Comparison of ENCODE assay signal across 24 cellular contexts in the genomic region with DNA sequence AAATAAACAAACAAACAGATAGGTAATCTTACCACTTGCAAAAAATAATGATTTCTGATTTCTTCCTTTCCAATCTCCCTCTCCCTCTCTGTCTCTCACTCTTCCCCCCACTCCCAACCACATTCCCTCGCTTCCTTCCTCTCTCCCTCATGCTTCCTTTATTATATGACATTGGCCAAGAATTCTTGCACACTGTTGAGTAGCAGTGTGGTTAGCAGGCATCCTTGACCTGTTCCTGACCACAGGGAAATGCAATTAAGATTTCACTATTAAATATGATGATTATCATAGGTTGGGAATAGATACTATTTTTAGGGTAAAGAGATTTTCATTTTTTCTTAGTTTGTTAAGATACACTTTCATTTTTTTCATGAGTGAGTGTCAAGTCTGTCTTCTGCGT. TPM values are rescaled to one million over a fixed set of nuclear protein-coding genes. Genes with fewer than 3 reads are reported as not detected.
"Had no signal": no experiment of that assay in that cellular context is flagged by ENCODE, and none has a peak within 500 bp of the region (broad histone marks: within the 10 kb centered on the region; RNA-seq: fewer than 3 reads in every experiment).

No MANE protein-coding gene starts in this region.

- H3K27me3 ChIP-seq: esophagus squamous epithelium, foreskin keratinocyte, neutrophil, right atrium auricular region, sigmoid colon, suprapubic skin, thyroid gland, upper lobe of left lung, uterus had no signal

- ATAC-seq: foreskin keratinocyte; left colon; left ventricle myocardium superior; mucosa of descending colon; naive thymus-derived CD8-positive, alpha-beta T cell had no signal

- H3K27ac ChIP-seq: esophagus squamous epithelium, foreskin keratinocyte, neutrophil, right atrium auricular region, sigmoid colon, suprapubic skin, thyroid gland, upper lobe of left lung, uterus had no signal

- H3K4me3 Mint-ChIP-seq: dendritic cell treated with granulocyte-macrophage colony-stimulating factor and Interleukin-4, amounts not matched to agents 40 ng/mL and 50 ng/mL, for 4 days; naive thymus-derived CD8-positive, alpha-beta T cell had no signal

- H3K9me3 ChIP-seq: esophagus squamous epithelium, neutrophil, right atrium auricular region, sigmoid colon, suprapubic skin, thyroid gland had no signal

- H3K4me3 ChIP-seq: esophagus squamous epithelium, lung, mucosa of descending colon, right atrium auricular region, sigmoid colon, suprapubic skin, thyroid gland, upper lobe of left lung, uterus had no signal

- FAIRE-seq: colon, small intestine had no signal

- H3K27ac Mint-ChIP-seq: dendritic cell treated with granulocyte-macrophage colony-stimulating factor and Interleukin-4, amounts not matched to agents 40 ng/mL and 50 ng/mL, for 4 days; naive thymus-derived CD8-positive, alpha-beta T cell had no signal

- H3K27me3 Mint-ChIP-seq: naive thymus-derived CD8-positive, alpha-beta T cell had no signal

- DNase-seq: esophagus squamous epithelium; foreskin keratinocyte; left colon; left ventricle myocardium superior; mucosa of descending colon; naive thymus-derived CD8-positive, alpha-beta T cell; sigmoid colon; small intestine; stimulated activated CD4-positive, alpha-beta T cell treated with anti-CD3 and anti-CD28 coated beads, Interleukin-12 subunit alpha, Interleukin-12 subunit beta, amount 100 ng/mL, for 4 hours; stimulated activated naive CD4-positive, alpha-beta T cell treated with Interleukin-2 at 50 U/mL for 16 hours; thyroid gland; upper lobe of left lung; uterus had no signal

- H3K4me1 ChIP-seq: esophagus squamous epithelium, foreskin keratinocyte, right atrium auricular region, sigmoid colon, suprapubic skin, upper lobe of left lung, uterus had no signal

- H3K36me3 ChIP-seq: esophagus squamous epithelium, right atrium auricular region, sigmoid colon, suprapubic skin, thyroid gland, upper lobe of left lung, uterus had no signal

RNA-seq across cellular contexts. Expression of gene PLAAT4, which starts 14.7 kb away (rescaled TPM):
- polyA plus RNA-seq: neural cell had no signal

RNA-seq across cellular contexts. Expression of gene LGALS12, which starts 16.0 kb away (rescaled TPM):
- total RNA-seq: epithelial cell of proximal tubule; esophagus squamous epithelium; foreskin keratinocyte; kidney epithelial cell; naive thymus-derived CD8-positive, alpha-beta T cell; uterus had no signal
- polyA plus RNA-seq: foreskin keratinocyte; naive thymus-derived CD8-positive, alpha-beta T cell; neural cell had no signal

RNA-seq across cellular contexts. Expression of gene PLAAT5, which starts 30.9 kb away (rescaled TPM):
- total RNA-seq: foreskin keratinocyte, osteoblast had no signal
- polyA plus RNA-seq: foreskin keratinocyte had no signal

RNA-seq across cellular contexts. Expression of gene PLAAT2, which starts 41.3 kb away (rescaled TPM):
- total RNA-seq: foreskin keratinocyte; kidney epithelial cell; left ventricle myocardium superior; naive thymus-derived CD8-positive, alpha-beta T cell; osteoblast; posterior vena cava; right atrium auricular region; suprapubic skin; uterus had no signal
- polyA plus RNA-seq: neural cell had no signal
